In the genomic region with DNA sequence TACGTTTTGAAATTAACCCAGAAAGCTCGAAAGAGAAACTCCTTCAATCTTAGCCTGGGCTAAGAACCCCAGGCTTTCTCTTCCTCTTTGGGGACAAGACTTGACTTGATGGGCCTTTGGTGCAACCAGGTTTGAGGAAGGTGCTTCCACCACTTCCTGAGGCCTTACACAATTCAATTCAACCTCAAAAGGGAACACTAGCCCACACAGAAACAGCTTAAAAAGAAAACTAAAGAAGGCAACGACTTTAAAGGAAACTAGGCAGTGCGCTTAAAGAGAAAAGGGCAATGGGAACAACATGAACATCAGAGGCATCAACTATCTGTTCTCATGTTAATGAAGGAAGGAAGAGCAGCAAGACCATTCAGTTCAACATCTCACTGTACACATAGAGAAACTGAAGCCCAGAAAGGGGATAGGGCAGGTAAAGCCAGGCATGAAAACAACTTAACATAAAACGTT, we compare ENCODE assay signal across 8 cellular contexts. TPM values are rescaled to one million over a fixed set of nuclear protein-coding genes. Genes with fewer than 3 reads are reported as not detected.
A peak's percentile ranks its signal among the peaks of the same experiment; 100 is the strongest.
DNase-seq lines count a peak whose midpoint lies in the region; ATAC-seq and TF ChIP-seq lines count a peak whose summit lies in the region.
"Had no signal": no experiment of that assay in that cellular context is flagged by ENCODE, and none has a peak within 500 bp of the region (broad histone marks: within the 10 kb centered on the region; RNA-seq: fewer than 3 reads in every experiment).

No MANE protein-coding gene starts in this region.

- H3K4me2 ChIP-seq in neural progenitor cell, result peak overlapping the region; percentile 29

- H4K20me1 ChIP-seq in neural progenitor cell (ENCODE audit: low read depth), result peaks cover 12% of the 10 kb centered on the region

- H3K4me3 Mint-ChIP-seq in neural progenitor cell, result no peak overlapping the region

- no peak for TF ChIP-seq CTCF in neural progenitor cell (IDR thresholded peaks at IDR 0.05)

- H3K27me3 ChIP-seq in neural progenitor cell, result no peaks in the 10 kb centered on the region

- no peaks in the 10 kb centered on the region for H3K36me3 ChIP-seq in neural progenitor cell

- H3K9me3 Mint-ChIP-seq in neural progenitor cell, result no peaks in the 10 kb centered on the region

- H3K9ac ChIP-seq in neural progenitor cell, result no peak overlapping the region
- H3K9ac ChIP-seq: parathyroid adenoma had no signal

- DNase-seq in NOMO-1 (lab: John Stamatoyannopoulos, UW; ENCODE audit: unreplicated experiment in 2 of 2) (peak; percentile 94 to 97), neural progenitor cell (ENCODE audit: low spot score) (no peak), SW 1271 (lab: John Stamatoyannopoulos, UW) (no peak), left cardiac atrium (no peak)
- no peak for DNase-seq in stimulated activated CD4-positive, alpha-beta T cell treated with anti-CD3 and anti-CD28 coated beads, Interleukin-2, amount 100 ng/mL, for 24 hours

- intact Hi-C loops in left cardiac atrium (cut with DNase I), result no loop called here

- peaks cover 30% of the 10 kb centered on the region for H3K79me2 ChIP-seq in neural progenitor cell (ENCODE audit: low read depth)
- H3K79me2 ChIP-seq: parathyroid adenoma had no signal

- H3K4me1 Mint-ChIP-seq in neural progenitor cell, result peaks cover 4% of the 10 kb centered on the region

- H3F3A ChIP-seq in neural progenitor cell (ENCODE audit: low read depth), result peaks cover 6% of the 10 kb centered on the region

- H3K27ac ChIP-seq in neural progenitor cell, result no peak overlapping the region
- H3K27ac ChIP-seq: parathyroid adenoma had no signal

- peaks cover 2% of the 10 kb centered on the region for H3K36me3 Mint-ChIP-seq in neural progenitor cell

- no peak overlapping the region for H3K27ac Mint-ChIP-seq in neural progenitor cell

- H3K4me1 ChIP-seq in neural progenitor cell, result peaks cover 20% of the 10 kb centered on the region
- H3K4me1 ChIP-seq: parathyroid adenoma had no signal

- H3K9me3 ChIP-seq in neural progenitor cell (ENCODE audit: low read depth), result no peaks in the 10 kb centered on the region

- H3K4me3 ChIP-seq in neural progenitor cell, result no peak overlapping the region

- no peak overlapping the region for H2AFZ ChIP-seq in neural progenitor cell (replicated peaks)
- H2AFZ ChIP-seq: parathyroid adenoma had no signal

- H3K27me3 Mint-ChIP-seq in neural progenitor cell (ENCODE audit: insufficient read depth, low read depth), result no peaks in the 10 kb centered on the region

- ATAC-seq in GM18909 (IDR thresholded peaks at IDR 0.05; ENCODE audit: poor library complexity, unreplicated experiment) (peak; percentile 59), HG02623 (IDR thresholded peaks at IDR 0.05; ENCODE audit: unreplicated experiment) (peak; percentile 52), left cardiac atrium (no peak)

RNA-seq across cellular contexts. Expression of gene PAK1, which starts 24.8 kb away (rescaled TPM):
- total RNA-seq in neural progenitor cell (ENCODE audit: low replicate concordance) (44.8 and 52.1 TPM in 2 replicates), left cardiac atrium (10 to 100 TPM; 17.1 to 20.3 TPM)

Comparison
In these comparisons a context has a peak if more than half of its experiments do, and no peak if none do; other contexts are left out.
1. ATAC-seq: peak in GM18909 (single experiment) and HG02623 (single experiment); none in left cardiac atrium (0 of 2).
2. DNase-seq: peak in NOMO-1 (2 of 2); none in neural progenitor cell (single experiment), SW 1271 (0 of 2), stimulated activated CD4-positive, alpha-beta T cell treated with anti-CD3 and anti-CD28 coated beads, Interleukin-2, amount 100 ng/mL, for 24 hours (0 of 2) and left cardiac atrium (single experiment).